Comparison of ENCODE assay signal across 10 cellular contexts in genomic region chr6:125798734-125799510, GRCh38. TPM values are rescaled to one million over a fixed set of nuclear protein-coding genes. Genes with fewer than 3 reads are reported as not detected.
A peak's percentile ranks its signal among the peaks of the same experiment; 100 is the strongest.
DNase-seq lines count a peak whose midpoint lies in the region; ATAC-seq and TF ChIP-seq lines count a peak whose summit lies in the region.
"Had no signal": no experiment of that assay in that cellular context is flagged by ENCODE, and none has a peak within 500 bp of the region (broad histone marks: within the 10 kb centered on the region; RNA-seq: fewer than 3 reads in every experiment).

No MANE protein-coding gene starts in this region.

- H3K27ac Mint-ChIP-seq in activated T-cell treated with anti-CD3 and anti-CD28 coated beads, Interleukin-2, amount 50 U/mL, for 24 hours = peak overlapping the region; percentile 36
- peak overlapping the region; percentile 33 for H3K27ac Mint-ChIP-seq in type B pancreatic cell
- no peak overlapping the region for H3K27ac Mint-ChIP-seq in activated CD4-positive, alpha-beta T cell treated with anti-CD3 and anti-CD28 coated beads, Interleukin-2, amount 10 ng/mL, durations not matched to agents 7 days and 5 days

- H3K4me1 ChIP-seq in PC-9 (replicated peaks; ENCODE audit: insufficient read depth) = peaks cover 45% of the 10 kb centered on the region

- peak overlapping the region; percentile 32; the same call in 1 of the 2 replicates for H3K27ac ChIP-seq in PC-9
- H3K27ac ChIP-seq: KMS-11 had no signal

- no TSS peak for BruUV-seq in PC-9 (replicated peaks; lab: Mats Ljungman, UMichigan)

- peak overlapping the region; percentile 69 for H3K4me2 ChIP-seq in PC-9
- H3K4me2 ChIP-seq: KMS-11 had no signal

- no peaks in the 10 kb centered on the region for H3K9me3 Mint-ChIP-seq in activated T-cell treated with anti-CD3 and anti-CD28 coated beads, Interleukin-2, amount 50 U/mL, for 24 hours
- no peaks in the 10 kb centered on the region for H3K9me3 Mint-ChIP-seq in type B pancreatic cell
- H3K9me3 Mint-ChIP-seq in activated CD4-positive, alpha-beta T cell treated with anti-CD3 and anti-CD28 coated beads, Interleukin-2, amount 10 ng/mL, durations not matched to agents 7 days and 5 days = no peaks in the 10 kb centered on the region

- CTCF ChIA-PET in PC-9 (lab: Charles Lee) = no interaction called here
- CTCF ChIA-PET in activated CD4-positive, alpha-beta T cell treated with anti-CD3 and anti-CD28 coated beads, Interleukin-2, amount 10 ng/mL, durations not matched to agents 7 days and 5 days (lab: Charles Lee) = interaction anchor here (0.7 to 1.3 kb wide), 3 partner anchors 13 to 158 kb away, joined by 3 read pairs; partner anchors contain the start of gene HINT3

- no peaks in the 10 kb centered on the region for H3K27me3 Mint-ChIP-seq in activated T-cell treated with anti-CD3 and anti-CD28 coated beads, Interleukin-2, amount 50 U/mL, for 24 hours
- H3K27me3 Mint-ChIP-seq in type B pancreatic cell = no peaks in the 10 kb centered on the region
- H3K27me3 Mint-ChIP-seq in activated CD4-positive, alpha-beta T cell treated with anti-CD3 and anti-CD28 coated beads, Interleukin-2, amount 10 ng/mL, durations not matched to agents 7 days and 5 days = no peaks in the 10 kb centered on the region

- no peak for DNase-seq in activated T-cell treated with anti-CD3 and anti-CD28 coated beads, Interleukin-2, amount 50 U/mL, for 24 hours
- no peak for DNase-seq in activated T-cell treated with anti-CD3 and anti-CD28 coated beads, Interleukin-2, amount 50 U/mL, for 1 hour
- DNase-seq in PC-9 = peak in 1 of 2 experiments; percentile 69
- no peak for DNase-seq in type B pancreatic cell (ENCODE audit: extremely low spot score, unreplicated experiment)
- DNase-seq in activated CD4-positive, alpha-beta T cell treated with anti-CD3 and anti-CD28 coated beads, Interleukin-2, amount 10 ng/mL, durations not matched to agents 7 days and 5 days = no peak
- DNase-seq in stimulated activated CD4-positive, alpha-beta T cell treated with anti-CD3 and anti-CD28 coated beads, Interleukin-4, amount 100 ng/mL, for 4 hours = no peak
- no peak for DNase-seq in NCI-H1417 (lab: John Stamatoyannopoulos, UW)
- DNase-seq: stimulated activated CD4-positive, alpha-beta T cell treated with anti-CD3 and anti-CD28 coated beads, Interleukin-2, amount 100 ng/mL, for 48 hours had no signal

- H3K9me2 ChIP-seq in PC-9 (ENCODE audit: insufficient read depth) = no peaks in the 10 kb centered on the region; the same call in 1 of the 2 replicates

- peaks cover 59% of the 10 kb centered on the region for H3K36me3 Mint-ChIP-seq in activated T-cell treated with anti-CD3 and anti-CD28 coated beads, Interleukin-2, amount 50 U/mL, for 24 hours (ENCODE audit: low read depth)
- H3K36me3 Mint-ChIP-seq in type B pancreatic cell = peaks cover 12% of the 10 kb centered on the region
- peaks cover 35% of the 10 kb centered on the region for H3K36me3 Mint-ChIP-seq in activated CD4-positive, alpha-beta T cell treated with anti-CD3 and anti-CD28 coated beads, Interleukin-2, amount 10 ng/mL, durations not matched to agents 7 days and 5 days (ENCODE audit: low read depth)

- TF ChIP-seq CTCF in PC-9 (conservative IDR thresholded peaks at IDR 0.05) = no peak
- no peak for TF ChIP-seq CTCF in type B pancreatic cell (conservative IDR thresholded peaks at IDR 0.05)

- POLR2A ChIA-PET in PC-9 (lab: Charles Lee; ENCODE audit: unreplicated experiment) = interaction anchor here (0.7 kb wide), 1 partner anchor 122 kb away, joined by 3 read pairs; no protein-coding TSS in a partner anchor
- POLR2A ChIA-PET in activated CD4-positive, alpha-beta T cell treated with anti-CD3 and anti-CD28 coated beads, Interleukin-2, amount 10 ng/mL, durations not matched to agents 7 days and 5 days (lab: Charles Lee) = no interaction called here

- peaks cover 64% of the 10 kb centered on the region for H3K4me1 Mint-ChIP-seq in activated T-cell treated with anti-CD3 and anti-CD28 coated beads, Interleukin-2, amount 50 U/mL, for 24 hours (ENCODE audit: low read depth)
- H3K4me1 Mint-ChIP-seq in type B pancreatic cell (ENCODE audit: unreplicated experiment) = peaks cover 11% of the 10 kb centered on the region
- peaks cover 32% of the 10 kb centered on the region for H3K4me1 Mint-ChIP-seq in activated CD4-positive, alpha-beta T cell treated with anti-CD3 and anti-CD28 coated beads, Interleukin-2, amount 10 ng/mL, durations not matched to agents 7 days and 5 days

- H3K4me3 Mint-ChIP-seq in activated T-cell treated with anti-CD3 and anti-CD28 coated beads, Interleukin-2, amount 50 U/mL, for 24 hours = no peak overlapping the region
- no peak overlapping the region for H3K4me3 Mint-ChIP-seq in type B pancreatic cell
- no peak overlapping the region for H3K4me3 Mint-ChIP-seq in activated CD4-positive, alpha-beta T cell treated with anti-CD3 and anti-CD28 coated beads, Interleukin-2, amount 10 ng/mL, durations not matched to agents 7 days and 5 days

- H4K20me1 ChIP-seq in PC-9 (ENCODE audit: insufficient read depth) = no peaks in the 10 kb centered on the region

- no peaks in the 10 kb centered on the region for H3K27me3 ChIP-seq in PC-9 (ENCODE audit: insufficient read depth, low read depth)

- H3K79me2 ChIP-seq in PC-9 (ENCODE audit: low read depth) = peaks cover 78% of the 10 kb centered on the region

- peaks cover 10% of the 10 kb centered on the region for H3F3A ChIP-seq in PC-9 (ENCODE audit: insufficient read depth, low read depth)

- peaks cover 39% of the 10 kb centered on the region; the same call in 1 of the 2 replicates for H3K36me3 ChIP-seq in PC-9 (ENCODE audit: low read depth)

- intact Hi-C loops in PC-9 (cut with micrococcal nuclease; ENCODE audit: unreplicated experiment) = no loop called here

- peak; percentile 90 for ATAC-seq in HG03025 (IDR thresholded peaks at IDR 0.05; ENCODE audit: low FRiP score, unreplicated experiment)

- H3K9me3 ChIP-seq in PC-9 (ENCODE audit: insufficient read depth, low read depth) = peaks cover 5% of the 10 kb centered on the region; the same call in 1 of the 2 replicates

- H2AFZ ChIP-seq in PC-9 = no peak overlapping the region

- no peak overlapping the region for H3K4me3 ChIP-seq in PC-9

RNA-seq across cellular contexts. Expression of gene NCOA7, which starts 8.2 kb away (rescaled TPM):
- 47.6 and 51.0 TPM in 2 replicates for total RNA-seq in PC-9 (2021)
- total RNA-seq in type B pancreatic cell (ENCODE audit: low replicate concordance) = 29.9 and 54.0 TPM in 2 replicates
- 10 to 100 TPM; 43.2 to 53.1 TPM for total RNA-seq in activated CD4-positive, alpha-beta T cell treated with anti-CD3 and anti-CD28 coated beads, Interleukin-2, amount 10 ng/mL, durations not matched to agents 7 days and 5 days

RNA-seq across cellular contexts. Expression of gene HEY2, which starts 49.5 kb away (rescaled TPM):
- total RNA-seq in PC-9 (2021) = 0.15 TPM in 1 of 2 replicates, not detected in the other
- total RNA-seq in type B pancreatic cell (ENCODE audit: low replicate concordance) = 10.0 and 11.3 TPM in 2 replicates
- total RNA-seq in activated CD4-positive, alpha-beta T cell treated with anti-CD3 and anti-CD28 coated beads, Interleukin-2, amount 10 ng/mL, durations not matched to agents 7 days and 5 days = not detected
